ENCODE assay signal across 26 cellular contexts in the genomic region with DNA sequence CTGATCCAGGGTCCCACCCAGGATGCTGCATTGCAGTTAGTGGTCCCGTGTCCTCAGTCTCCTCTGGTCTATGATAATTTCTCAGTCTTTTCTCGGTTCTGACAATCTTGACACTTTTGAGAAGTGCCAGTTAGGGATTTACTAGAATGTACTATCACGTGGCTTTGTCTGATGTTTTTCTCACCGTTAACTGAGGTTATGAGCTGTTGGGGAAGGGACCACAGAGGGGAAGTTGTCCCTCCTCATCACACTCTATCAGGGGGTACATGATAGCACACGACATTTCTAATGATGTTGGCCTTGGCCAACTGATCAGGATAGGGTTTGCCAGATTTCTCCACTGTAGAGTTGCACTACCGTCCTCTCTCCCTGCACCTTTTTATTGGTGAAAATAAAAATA.
"Had no signal": no experiment of that assay in that cellular context is flagged by ENCODE, and none has a peak within 500 bp of the region (broad histone marks: within the 10 kb centered on the region; RNA-seq: fewer than 3 reads in every experiment).

No MANE protein-coding gene starts in this region.

- DNase-seq: cortex of kidney; effector CD4-positive, alpha-beta T cell; effector memory CD8-positive, alpha-beta T cell; erythroblast; esophagus squamous epithelium; foreskin fibroblast; foreskin melanocyte; gastrocnemius medialis; glutamatergic neuron; head of caudate nucleus; heart right ventricle; hippocampal formation; left cardiac atrium; left lung; left ventricle myocardium superior; lower lobe of right lung; mesenchymal stem cell; mucosa of descending colon had no signal

- H3K4me1 Mint-ChIP-seq: endodermal cell, mesothelial cell of epicardium had no signal

- H3K36me3 Mint-ChIP-seq: mesothelial cell of epicardium had no signal

- H3K4me3 ChIP-seq: esophagus squamous epithelium, gastrocnemius medialis, heart right ventricle, left lung, lower lobe of right lung, mucosa of descending colon had no signal

- FAIRE-seq: colon, endometrium, keratinocyte had no signal

- H3K9me3 Mint-ChIP-seq: dendritic cell treated with granulocyte-macrophage colony-stimulating factor and Interleukin-4, amounts not matched to agents 40 ng/mL and 50 ng/mL, for 4 days; effector memory CD8-positive, alpha-beta T cell had no signal

- H3K27ac Mint-ChIP-seq: dendritic cell treated with granulocyte-macrophage colony-stimulating factor and Interleukin-4, amounts not matched to agents 40 ng/mL and 50 ng/mL, for 4 days; effector memory CD8-positive, alpha-beta T cell; endodermal cell; mesothelial cell of epicardium had no signal

- H3K4me3 Mint-ChIP-seq: dendritic cell treated with granulocyte-macrophage colony-stimulating factor and Interleukin-4, amounts not matched to agents 40 ng/mL and 50 ng/mL, for 4 days; effector memory CD8-positive, alpha-beta T cell; endodermal cell; mesothelial cell of epicardium had no signal

- H3K4me1 ChIP-seq: esophagus squamous epithelium, gastrocnemius medialis, heart right ventricle, left lung, lower lobe of right lung had no signal

- ATAC-seq: effector memory CD8-positive, alpha-beta T cell; esophagus mucosa; gastrocnemius medialis; heart right ventricle; left cardiac atrium; left lung; left ventricle myocardium superior; lower lobe of right lung; mucosa of descending colon had no signal

- H3K9me3 ChIP-seq: esophagus squamous epithelium, gastrocnemius medialis, left lung, lower lobe of right lung, mucosa of descending colon had no signal

- H3K36me3 ChIP-seq: esophagus squamous epithelium, gastrocnemius medialis, heart right ventricle, left lung, lower lobe of right lung had no signal

- H3K27ac ChIP-seq: epithelial cell of prostate, esophagus squamous epithelium, gastrocnemius medialis, heart right ventricle, left lung, lower lobe of right lung had no signal
